Comparison of ENCODE assay signal across 8 cellular contexts in genomic region chr9:131407717-131408195, GRCh38. TPM values are rescaled to one million over a fixed set of nuclear protein-coding genes. Genes with fewer than 3 reads are reported as not detected.
A peak's percentile ranks its signal among the peaks of the same experiment; 100 is the strongest.
DNase-seq lines count a peak whose midpoint lies in the region; ATAC-seq and TF ChIP-seq lines count a peak whose summit lies in the region.

No MANE protein-coding gene starts in this region.

- H3K27me3 ChIP-seq in adrenal gland (no peaks in the 10 kb centered on the region), psoas muscle (ENCODE audit: insufficient read depth in 3 of 3, low read length in 2 of 3) (no peaks in the 10 kb centered on the region)

- DNase-seq in COLO668 (lab: John Stamatoyannopoulos, UW; ENCODE audit: unreplicated experiment) (peak; percentile 36), NCI-H510A treated with DMSO at 0.1 percent for 48 hours (lab: John Stamatoyannopoulos, UW) (peak; percentile 85), adrenal gland (peak in 5 of 7 donors; percentile 48 to 80 (median 56)), left cardiac atrium (peak; percentile 59), psoas muscle (peak in 1 of 2 donors; percentile 32), mesenteric fat pad (ENCODE audit: low spot score) (no peak)

- intact Hi-C loops in adrenal gland (cut with DNase I) (loop anchor here in 1 of 2 donors (10.0 kb wide), 1 partner anchor 757 kb away; the partner anchor contains the start of gene NTNG2), left cardiac atrium (cut with DNase I) (no loop called here), psoas muscle (cut with DNase I) (no loop called here)

- H3K36me3 ChIP-seq in adrenal gland (replicated peaks in 1 of 2) (no peaks in the 10 kb centered on the region), psoas muscle (ENCODE audit: insufficient read depth in 1 of 2, low read depth in 1 of 2) (no peaks in the 10 kb centered on the region)

- H3K4me1 ChIP-seq in adrenal gland (replicated peaks in 1 of 2), result peaks cover 73 to 97% of the 10 kb centered on the region in 2 donors
- peaks cover 91% of the 10 kb centered on the region for H3K4me1 ChIP-seq in psoas muscle

- 12 to 20% (median 15%) methylated on average over 12 to 13 of the region's 13 CpGs for WGBS in adrenal gland, 4 donors
- 12 to 21% (median 15%) methylated on average over 13 of the region's 13 CpGs for WGBS in psoas muscle, 3 donors

- peak; percentile 31 to 71 for ATAC-seq in left cardiac atrium
- peak in 3 of 4 donors; percentile 39 to 51 (median 50) for ATAC-seq in psoas muscle
- ATAC-seq in HG02623 (IDR thresholded peaks at IDR 0.05; ENCODE audit: unreplicated experiment), result no peak
- ATAC-seq in GM19035 (IDR thresholded peaks at IDR 0.05; ENCODE audit: unreplicated experiment), result no peak

- TF ChIP-seq POLR2A in adrenal gland (IDR thresholded peaks at IDR 0.05), result peak in 1 of 2 donors; percentile 13

- H3K9me3 ChIP-seq in adrenal gland (replicated peaks in 1 of 3) (no peaks in the 10 kb centered on the region), psoas muscle (no peaks in the 10 kb centered on the region)

- TF ChIP-seq CTCF in adrenal gland (IDR thresholded peaks at IDR 0.05) (peak in 5 of 6 experiments; percentile 18 to 55 (median 46)), psoas muscle (IDR thresholded peaks at IDR 0.05) (peak; percentile 25)

- H3K4me3 ChIP-seq in adrenal gland (no peak overlapping the region), psoas muscle (peak overlapping the region; percentile 8)

- H3K27ac ChIP-seq in adrenal gland, result peak overlapping the region; percentile 33 to 93 (median 63)
- peak overlapping the region; percentile 90 for H3K27ac ChIP-seq in psoas muscle

RNA-seq across cellular contexts. Expression of gene PRRC2B, which starts 13.9 kb away (rescaled TPM):
- total RNA-seq in adrenal gland, result 100 to 1,000 TPM; 109 to 255 (median 161) TPM
- 100 to 1,000 TPM in 1 of 3 donors, 10 to 100 TPM in 2; 56.9 to 141 (median 98.1) TPM for polyA plus RNA-seq in adrenal gland
- 100 to 1,000 TPM; 136 to 155 TPM for total RNA-seq in left cardiac atrium
- 100 to 1,000 TPM in 1 of 4 donors, 10 to 100 TPM in 3; 63.6 to 114 (median 78.7) TPM for total RNA-seq in psoas muscle
- 10 to 100 TPM; 22.7 to 42.1 (median 27.5) TPM for polyA plus RNA-seq in psoas muscle
- total RNA-seq in mesenteric fat pad, result 185 TPM

Comparison
In these comparisons a context has a peak if more than half of its experiments do, and no peak if none do; other contexts are left out.
1. ATAC-seq: peak in left cardiac atrium (2 of 2) and psoas muscle (3 of 4); none in HG02623 (single experiment) and GM19035 (single experiment).